8 cellular contexts compared by ENCODE assay signal in the genomic region with DNA sequence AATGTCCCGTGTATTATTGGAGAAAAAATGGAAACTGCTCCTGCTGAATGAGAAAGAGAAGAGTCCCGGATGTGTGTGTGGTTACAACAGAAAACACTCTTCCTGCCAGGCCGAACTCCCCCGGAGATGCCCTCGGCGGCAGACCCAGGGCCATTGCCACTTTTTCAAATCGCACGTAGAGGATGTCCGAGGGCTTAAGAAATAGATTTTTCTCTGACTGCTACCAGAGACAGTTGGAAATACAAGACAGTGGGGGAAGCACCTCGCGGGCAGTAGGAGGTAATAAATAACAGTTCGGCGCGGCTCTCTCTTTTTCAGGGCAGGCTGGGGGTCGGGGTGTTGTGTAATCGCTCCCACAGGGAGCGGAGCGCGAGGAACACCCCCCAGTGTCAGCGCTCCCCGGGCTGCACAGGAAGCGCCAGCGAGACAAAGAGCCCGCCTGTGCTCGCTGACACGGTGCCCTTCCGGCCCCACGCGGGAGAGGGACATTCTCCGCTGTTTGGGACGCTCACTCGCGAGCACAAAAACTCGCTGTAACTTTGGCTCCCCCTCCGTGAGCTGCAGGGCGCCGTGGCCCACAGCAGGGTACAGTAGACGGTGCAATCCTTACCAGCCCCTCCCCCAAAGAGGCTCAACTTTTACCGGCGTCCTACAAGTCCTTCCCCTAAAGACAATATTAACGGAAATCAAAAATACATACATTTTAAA. TPM values are rescaled to one million over a fixed set of nuclear protein-coding genes. Genes with fewer than 3 reads are reported as not detected.
DNase-seq lines count a peak whose midpoint lies in the region; ATAC-seq, FAIRE-seq and TF ChIP-seq lines count a peak whose summit lies in the region.

No MANE protein-coding gene starts in this region.

- CTCF ChIA-PET in A549 (lab: Yijun Ruan, JAX), result interaction anchor here (0.7 to 2.8 kb wide), 3 partner anchors 13 to 263 kb away, joined by 3 to 15 read pairs (median 12); no protein-coding TSS in a partner anchor

- DNase-seq in A549 (ENCODE audit: low read depth in 1 of 2, low spot score in 1 of 2), result peak; percentile 62 to 73
- peak; percentile 73 to 75 for DNase-seq in NCI-H524 (lab: John Stamatoyannopoulos, UW)
- peak; percentile 12 to 34 for DNase-seq in activated CD4-positive, alpha-beta T cell treated with anti-CD3 and anti-CD28 coated beads, Interleukin-2, amount 50 U/mL, for 24 hours (ENCODE audit: low read depth in 1 of 2, low spot score in 1 of 2)
- peak; percentile 65 for DNase-seq in ecto neural progenitor cell (ENCODE audit: low spot score)
- peak; percentile 55 for DNase-seq in lung (ENCODE audit: low spot score)
- peak; percentile 39 to 55 (median 54) for DNase-seq in stimulated activated CD4-positive, alpha-beta T cell treated with anti-CD3 and anti-CD28 coated beads, TNF-alpha, amount 100 ng/mL, for 48 hours (ENCODE audit: low read depth in 3 of 3)

- H3K4me3 ChIP-seq in A549 (peak overlapping the region; percentile 61), lung (peak overlapping the region; percentile 61)

- H3K36me3 ChIP-seq in lung (ENCODE audit: control insufficient read depth in 2 of 2, insufficient read depth in 2 of 2, low read length in 2 of 2), result no peaks in the 10 kb centered on the region

- no peak for TF ChIP-seq CTCF in A549 (IDR thresholded peaks at IDR 0.05)
- TF ChIP-seq CTCF in lung (IDR thresholded peaks at IDR 0.05; ENCODE audit: control extremely low read depth, extremely low read depth), result no peak

- TF ChIP-seq POLR2A in A549 (IDR thresholded peaks at IDR 0.05; ENCODE audit: low read length), result peak; percentile 39; the same call in 1 of the 2 replicates

- 2% methylated on average over 40 of the region's 41 CpGs for WGBS in A549 (ENCODE audit: missing lambda C conversion rate)
- 0% methylated on average over 41 of the region's 41 CpGs for WGBS in lung, 2 donors

- H3K4me1 ChIP-seq in A549 (peaks cover 21% of the 10 kb centered on the region; the same call in 2 of the 3 replicates), lung (ENCODE audit: control insufficient read depth in 2 of 2, insufficient read depth in 2 of 2, low read length in 2 of 2) (peaks cover 14 to 25% of the 10 kb centered on the region in 2 donors)

- no peaks in the 10 kb centered on the region for H3K27me3 ChIP-seq in lung (ENCODE audit: control insufficient read depth, insufficient read depth)

- no peak for TF ChIP-seq RAD21 in A549 (conservative IDR thresholded peaks at IDR 0.05 in 1 of 2, IDR thresholded peaks at IDR 0.05 in 1 of 2)

- POLR2A ChIA-PET in A549 (lab: Yijun Ruan, JAX), result interaction anchor here (0.6 to 1.6 kb wide), 5 partner anchors 36 to 301 kb away, joined by 3 to 5 read pairs (median 3); a partner anchor contains a TSS

- TF ChIP-seq EP300 in A549 (IDR thresholded peaks at IDR 0.05), result no peak

- no peaks in the 10 kb centered on the region for H3K9me3 ChIP-seq in A549
- H3K9me3 ChIP-seq in lung (ENCODE audit: control insufficient read depth in 2 of 2, insufficient read depth in 1 of 2, low read length in 1 of 2), result no peaks in the 10 kb centered on the region

- peak; percentile 76 to 82 for ATAC-seq in A549
- ATAC-seq in GM18511 (IDR thresholded peaks at IDR 0.05; ENCODE audit: unreplicated experiment), result peak; percentile 76
- ATAC-seq in HG02973 (IDR thresholded peaks at IDR 0.05; ENCODE audit: unreplicated experiment), result peak; percentile 53
- ATAC-seq in lung (ENCODE audit: insufficient read depth, low FRiP score), result peak; percentile 64

- no peak for FAIRE-seq in A549 (lab: Jason Lieb, UNC)

- H3K27ac ChIP-seq in A549 (peak overlapping the region; percentile 84 to 88), lung (ENCODE audit: low read depth in 1 of 2, low read length in 1 of 2) (peak overlapping the region; percentile 95 to 98)

- H3K4me2 ChIP-seq in A549, result peak overlapping the region; percentile 91

TF ChIP-seq in A549, 52 proteins besides CTCF, POLR2A, EP300 and RAD21:
- peak in 1 of 2 experiments; percentile 60; a peak in 2 of 5 replicates for TF ChIP-seq JUN (IDR thresholded peaks at IDR 0.05)
- peak; percentile 22 for TF ChIP-seq PHF8 (IDR thresholded peaks at IDR 0.05; ENCODE audit: borderline replicate concordance, low read depth)
- no peak for TF ChIP-seq FOSL2 (IDR thresholded peaks at IDR 0.05)
- 0 out of 2 replicates have a peak, but pooled peaks have one; percentile 7 for TF ChIP-seq FOSL2 (CRISPR knock-in tag; IDR thresholded peaks at IDR 0.05)
- TF ChIP-seq RFX5 (IDR thresholded peaks at IDR 0.05), result 0 out of 2 replicates have a peak, but pooled peaks have one; percentile 35
- TF ChIP-seq EHF (CRISPR knock-in tag; IDR thresholded peaks at IDR 0.05), result no peak
- TF ChIP-seq, protein P1, sequence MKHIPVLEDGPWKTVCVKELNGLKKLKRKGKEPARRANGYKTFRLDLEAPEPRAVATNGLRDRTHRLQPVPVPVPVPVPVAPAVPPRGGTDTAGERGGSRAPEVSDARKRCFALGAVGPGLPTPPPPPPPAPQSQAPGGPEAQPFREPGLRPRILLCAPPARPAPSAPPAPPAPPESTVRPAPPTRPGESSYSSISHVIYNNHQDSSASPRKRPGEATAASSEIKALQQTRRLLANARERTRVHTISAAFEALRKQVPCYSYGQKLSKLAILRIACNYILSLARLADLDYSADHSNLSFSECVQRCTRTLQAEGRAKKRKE (CRISPR knock-in tag; IDR thresholded peaks at IDR 0.05; ENCODE audit: low read depth), result no peak
- TF ChIP-seq ZSCAN20 (CRISPR knock-in tag; IDR thresholded peaks at IDR 0.05), result no peak
- TF ChIP-seq, protein P2, sequence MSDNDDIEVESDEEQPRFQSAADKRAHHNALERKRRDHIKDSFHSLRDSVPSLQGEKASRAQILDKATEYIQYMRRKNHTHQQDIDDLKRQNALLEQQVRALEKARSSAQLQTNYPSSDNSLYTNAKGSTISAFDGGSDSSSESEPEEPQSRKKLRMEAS (IDR thresholded peaks at IDR 0.05), result peak; percentile 69
- TF ChIP-seq CEBPB (IDR thresholded peaks at IDR 0.05), result peak; percentile 81 to 91
- TF ChIP-seq, protein P3, sequence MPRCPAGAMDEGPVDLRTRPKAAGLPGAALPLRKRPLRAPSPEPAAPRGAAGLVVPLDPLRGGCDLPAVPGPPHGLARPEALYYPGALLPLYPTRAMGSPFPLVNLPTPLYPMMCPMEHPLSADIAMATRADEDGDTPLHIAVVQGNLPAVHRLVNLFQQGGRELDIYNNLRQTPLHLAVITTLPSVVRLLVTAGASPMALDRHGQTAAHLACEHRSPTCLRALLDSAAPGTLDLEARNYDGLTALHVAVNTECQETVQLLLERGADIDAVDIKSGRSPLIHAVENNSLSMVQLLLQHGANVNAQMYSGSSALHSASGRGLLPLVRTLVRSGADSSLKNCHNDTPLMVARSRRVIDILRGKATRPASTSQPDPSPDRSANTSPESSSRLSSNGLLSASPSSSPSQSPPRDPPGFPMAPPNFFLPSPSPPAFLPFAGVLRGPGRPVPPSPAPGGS (IDR thresholded peaks at IDR 0.05), result 0 out of 3 replicates have a peak, but pooled peaks have one; percentile 60
- no peak for TF ChIP-seq KDM5A (IDR thresholded peaks at IDR 0.05)

RNA-seq across cellular contexts. Expression of a gene that starts 1.1 kb away (rescaled TPM):
- polyA plus RNA-seq in A549 (2011; rRNA removed), result 26.3 and 28.1 TPM in 2 replicates
- 29.7 and 37.9 TPM in 2 replicates for polyA plus RNA-seq in A549 (2012; cell fraction: cytosol; rRNA removed)
- polyA plus RNA-seq in A549 (2012; cell fraction: nucleus; rRNA removed), result 47.0 and 48.7 TPM in 2 replicates
- polyA plus RNA-seq in A549 (2017; fragmentation: RNase III; extraction: RNeasy Plus Mini Kit Qiagen cat#74134 plus additional on column Dnase treatment), result 22.0 to 24.7 TPM (median 24.2 TPM) in 3 replicates
- 20.6 and 22.9 TPM in 2 replicates for polyA minus RNA-seq in A549 (2011; rRNA and poly(A)+ RNA removed)
- total RNA-seq in lung, result 10 to 100 TPM; 45.3 to 94.1 TPM
- polyA plus RNA-seq in lung, result 10 to 100 TPM; 30.5 to 33.4 TPM

Comparison
In these comparisons a context has a peak if more than half of its experiments do, and no peak if none do; other contexts are left out.
1. Peak in every context shown above with its lines: DNase-seq, ATAC-seq, H3K4me3 ChIP-seq and H3K27ac ChIP-seq.
2. DNase-seq: peak in every context shown above with its lines; median percentile 74 in NCI-H524; 68 in A549; 65 in ecto neural progenitor cell; 55 in lung; 54 in stimulated activated CD4-positive, alpha-beta T cell treated with anti-CD3 and anti-CD28 coated beads, TNF-alpha, amount 100 ng/mL, for 48 hours; 23 in activated CD4-positive, alpha-beta T cell treated with anti-CD3 and anti-CD28 coated beads, Interleukin-2, amount 50 U/mL, for 24 hours.